18 cellular contexts compared by ENCODE assay signal in genomic region chr10:132094581-132095234, GRCh38. TPM values are rescaled to one million over a fixed set of nuclear protein-coding genes. Genes with fewer than 3 reads are reported as not detected.
DNase-seq lines count a peak whose midpoint lies in the region; ATAC-seq and TF ChIP-seq lines count a peak whose summit lies in the region.
"Had no signal": no experiment of that assay in that cellular context is flagged by ENCODE, and none has a peak within 500 bp of the region (broad histone marks: within the 10 kb centered on the region; RNA-seq: fewer than 3 reads in every experiment).

No MANE protein-coding gene starts in this region.

- H3K4me1 ChIP-seq in endodermal cell (ENCODE audit: control insufficient read depth, insufficient read depth, low read length): peaks cover 8% of the 10 kb centered on the region
- H3K4me1 ChIP-seq: adrenal gland had no signal

- peaks cover 17% of the 10 kb centered on the region for H3K27me3 Mint-ChIP-seq in endodermal cell (ENCODE audit: insufficient read depth)

- no peak overlapping the region for H3K27ac ChIP-seq in endodermal cell (ENCODE audit: low read depth, low read length)
- H3K27ac ChIP-seq: adrenal gland, VCaP had no signal

- no peak overlapping the region for H3K4me3 ChIP-seq in endodermal cell (ENCODE audit: low read length)
- H3K4me3 ChIP-seq: adrenal gland, GM12878 had no signal

- no peak overlapping the region for H3K9ac ChIP-seq in endodermal cell (ENCODE audit: extremely low read depth, low read length, poor library complexity, severe bottlenecking)

- no peak for TF ChIP-seq CTCF in endodermal cell (conservative IDR thresholded peaks at IDR 0.05)

- H3K27ac Mint-ChIP-seq in endodermal cell: no peak overlapping the region
- H3K27ac Mint-ChIP-seq: activated CD4-positive, alpha-beta memory T cell treated with anti-CD3 and anti-CD28 coated beads, Interleukin-2, amount 10 ng/mL, durations not matched to agents 7 days and 5 days; activated T-helper 17 cell treated with anti-CD3 and anti-CD28 coated beads, Interleukin-2, amount 50 U/mL, for 72 hours had no signal

- H3K9me3 ChIP-seq in endodermal cell (ENCODE audit: control insufficient read depth, low read length): peaks cover 17% of the 10 kb centered on the region
- H3K9me3 ChIP-seq: adrenal gland had no signal

- peak; percentile 36 for DNase-seq in activated CD8-positive, alpha-beta memory T cell treated with anti-CD3 and anti-CD28 coated beads, Interleukin-2, amount 50 U/mL, for 48 hours
- DNase-seq in activated CD8-positive, alpha-beta memory T cell treated with anti-CD3 and anti-CD28 coated beads, Interleukin-2, amount 50 U/mL, for 4 hours: no peak
- peak; percentile 60 for DNase-seq in LoVo (ENCODE audit: low spot score)
- peak; percentile 46 for DNase-seq in endodermal cell
- peak; percentile 19 for DNase-seq in stimulated activated CD8-positive, alpha-beta memory T cell treated with anti-CD3 and anti-CD28 coated beads, Interleukin-4, amount 100 ng/mL, for 48 hours
- DNase-seq in GM19240 (ENCODE audit: insufficient read length, low spot score): no peak
- DNase-seq in DMS 273 (lab: John Stamatoyannopoulos, UW; ENCODE audit: unreplicated experiment): no peak
- DNase-seq: activated CD4-positive, alpha-beta memory T cell treated with anti-CD3 and anti-CD28 coated beads, Interleukin-2, amount 10 ng/mL, durations not matched to agents 7 days and 5 days; effector CD4-positive, alpha-beta T cell; GDM1; left cardiac atrium; stimulated activated CD4-positive, alpha-beta T cell treated with anti-CD3 and anti-CD28 coated beads, Interleukin-1b, Interleukin-23, amount 100 ng/mL, for 48 hours; T-helper 1 cell had no signal

- H3K4me1 Mint-ChIP-seq in endodermal cell: peaks cover 4% of the 10 kb centered on the region

- H3K27me3 ChIP-seq in endodermal cell (ENCODE audit: control insufficient read depth, insufficient read depth, low read length, poor library complexity, severe bottlenecking): no peaks in the 10 kb centered on the region
- H3K27me3 ChIP-seq: adrenal gland had no signal

- 94 to 95% methylated on average over 5 to 9 of the region's 9 CpGs for WGBS in endodermal cell (ENCODE audit: insufficient coverage in 1 of 2, insufficient read length in 1 of 2), 2 experiments

- H3K4me3 Mint-ChIP-seq in endodermal cell: no peak overlapping the region
- H3K4me3 Mint-ChIP-seq: activated CD4-positive, alpha-beta memory T cell treated with anti-CD3 and anti-CD28 coated beads, Interleukin-2, amount 10 ng/mL, durations not matched to agents 7 days and 5 days; activated T-helper 17 cell treated with anti-CD3 and anti-CD28 coated beads, Interleukin-2, amount 50 U/mL, for 72 hours had no signal

- no peaks in the 10 kb centered on the region for H3K36me3 Mint-ChIP-seq in endodermal cell (ENCODE audit: low read depth)

- H3K36me3 ChIP-seq in endodermal cell (ENCODE audit: control insufficient read depth, insufficient read depth, low read length): no peaks in the 10 kb centered on the region
- H3K36me3 ChIP-seq: adrenal gland had no signal

- no peak for ATAC-seq in HG03520 (IDR thresholded peaks at IDR 0.05; ENCODE audit: unreplicated experiment)
- ATAC-seq: activated T-helper 17 cell treated with anti-CD3 and anti-CD28 coated beads, Interleukin-2, amount 50 U/mL, for 72 hours; GM12878; left cardiac atrium had no signal

- peaks cover 36% of the 10 kb centered on the region for H3K9me3 Mint-ChIP-seq in endodermal cell
- H3K9me3 Mint-ChIP-seq: activated CD4-positive, alpha-beta memory T cell treated with anti-CD3 and anti-CD28 coated beads, Interleukin-2, amount 10 ng/mL, durations not matched to agents 7 days and 5 days; activated T-helper 17 cell treated with anti-CD3 and anti-CD28 coated beads, Interleukin-2, amount 50 U/mL, for 72 hours had no signal

RNA-seq across cellular contexts. Expression of gene JAKMIP3, which starts 29.0 kb away (rescaled TPM):
- under 1 TPM; 0.95 to 0.99 TPM for total RNA-seq in endodermal cell
- polyA plus RNA-seq in endodermal cell (2013, experiment 1 of 2): 1.0 TPM
- polyA plus RNA-seq in endodermal cell (2013, experiment 2 of 2): 0.87 TPM
- total RNA-seq: GM12878 had no signal

Comparison
In these comparisons a context has a peak if more than half of its experiments do, and no peak if none do; other contexts are left out.
1. DNase-seq: peak in activated CD8-positive, alpha-beta memory T cell treated with anti-CD3 and anti-CD28 coated beads, Interleukin-2, amount 50 U/mL, for 48 hours (single experiment), LoVo (single experiment), endodermal cell (single experiment) and stimulated activated CD8-positive, alpha-beta memory T cell treated with anti-CD3 and anti-CD28 coated beads, Interleukin-4, amount 100 ng/mL, for 48 hours (single experiment); none in activated CD8-positive, alpha-beta memory T cell treated with anti-CD3 and anti-CD28 coated beads, Interleukin-2, amount 50 U/mL, for 4 hours (single experiment), GM19240 (single experiment) and DMS 273 (single experiment).